In the genomic region with DNA sequence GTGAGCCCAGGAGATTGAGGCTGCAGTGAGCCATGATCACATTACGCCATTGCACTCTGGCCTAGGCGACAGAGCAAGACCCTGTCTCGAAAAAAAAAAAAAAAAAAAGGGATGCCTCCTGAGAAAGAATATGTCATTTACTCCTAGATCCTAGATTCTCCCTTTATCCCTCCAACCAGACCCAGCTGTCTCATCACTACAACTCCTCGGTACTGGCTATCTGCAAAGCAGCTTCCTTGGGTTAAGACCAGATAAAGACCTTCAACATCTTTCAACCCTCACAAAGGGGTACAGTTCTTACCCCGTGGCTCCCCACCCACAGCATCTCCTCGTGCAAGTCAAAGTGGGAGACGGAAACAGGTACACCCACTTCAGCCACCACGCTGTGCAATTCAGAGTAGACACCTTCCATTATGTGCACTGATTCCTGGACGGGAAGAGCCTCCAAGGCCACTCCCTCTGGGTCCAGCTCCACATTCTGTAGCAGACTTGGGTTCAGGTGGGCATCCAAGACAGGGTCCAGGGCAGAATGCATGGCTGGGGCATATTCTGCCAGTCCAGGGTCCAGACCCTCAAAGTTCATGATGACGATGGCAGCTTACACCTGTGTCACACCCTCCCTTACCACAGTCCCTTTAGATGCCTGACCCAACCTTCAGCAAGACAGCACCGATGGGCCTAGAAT, we compare ENCODE assay signal across 9 cellular contexts. TPM values are rescaled to one million over a fixed set of nuclear protein-coding genes. Genes with fewer than 3 reads are reported as not detected.
DNase-seq lines count a peak whose midpoint lies in the region; ATAC-seq and TF ChIP-seq lines count a peak whose summit lies in the region.
"Had no signal": no experiment of that assay in that cellular context is flagged by ENCODE, and none has a peak within 500 bp of the region (broad histone marks: within the 10 kb centered on the region; RNA-seq: fewer than 3 reads in every experiment).

No MANE protein-coding gene starts in this region.

- H3K4me1 Mint-ChIP-seq in nephron, result no peaks in the 10 kb centered on the region

- intact Hi-C loops in colonic mucosa (cut with DNase I), result no loop called here

- H3K4me1 ChIP-seq in colonic mucosa, result peaks cover 3% of the 10 kb centered on the region

- H3K9ac ChIP-seq in colonic mucosa (ENCODE audit: low read depth in 2 of 2, low read length in 2 of 2), result peak overlapping the region; percentile 61 to 88

- DNase-seq in AG10803 (ENCODE audit: low read depth) (no peak), colonic mucosa (no peak), GM03348 (ENCODE audit: low spot score) (no peak), RKO (ENCODE audit: low spot score) (no peak), dedifferentiated amniotic fluid mesenchymal stem cell (ENCODE audit: extremely low spot score) (no peak)

- H3K27me3 ChIP-seq in colonic mucosa, result no peaks in the 10 kb centered on the region

- peaks cover 2% of the 10 kb centered on the region for H3K36me3 Mint-ChIP-seq in nephron (ENCODE audit: low read depth)

- peak overlapping the region; percentile 94 for H3K27ac ChIP-seq in KOPT-K1 (ENCODE audit: low read depth, low read length, poor library complexity, severe bottlenecking)
- H3K27ac ChIP-seq in colonic mucosa, result peak overlapping the region; percentile 91

- H3K9me3 ChIP-seq in KOPT-K1 (ENCODE audit: insufficient read depth, low read length, poor library complexity, severe bottlenecking), result no peaks in the 10 kb centered on the region
- H3K9me3 ChIP-seq in colonic mucosa, result no peaks in the 10 kb centered on the region

- no peak for ATAC-seq in HG03439 (IDR thresholded peaks at IDR 0.05; ENCODE audit: unreplicated experiment)

- H3K4me3 Mint-ChIP-seq in nephron, result peak overlapping the region; percentile 91 to 92 (median 92)

- H3K27me3 Mint-ChIP-seq in nephron (ENCODE audit: low read depth), result no peaks in the 10 kb centered on the region

- peak overlapping the region; percentile 99 for H3K27ac Mint-ChIP-seq in nephron

- H3K36me3 ChIP-seq in KOPT-K1 (ENCODE audit: insufficient read depth, low read length) (peaks cover 10% of the 10 kb centered on the region), colonic mucosa (no peaks in the 10 kb centered on the region)

- H3K4me3 ChIP-seq in AG10803 (ENCODE audit: low read length) (peak overlapping the region; percentile 78), colonic mucosa (peak overlapping the region; percentile 62)

- TF ChIP-seq CTCF in AG10803 (conservative IDR thresholded peaks at IDR 0.05; ENCODE audit: low read length), result no peak
- TF ChIP-seq CTCF in colonic mucosa (IDR thresholded peaks at IDR 0.05), result no peak
- no peak for TF ChIP-seq CTCF in nephron (IDR thresholded peaks at IDR 0.05; ENCODE audit: unreplicated experiment in 3 of 3)

- H3K9me3 Mint-ChIP-seq in nephron, result no peaks in the 10 kb centered on the region

RNA-seq across cellular contexts. Expression of a gene that starts 1.1 kb away (rescaled TPM):
- total RNA-seq in colonic mucosa, result 10 to 100 TPM; 48.1 to 68.0 TPM

RNA-seq across cellular contexts. Expression of a gene that starts 6.0 kb away (rescaled TPM):
- under 1 TPM in 1 of 2 donors, not detected in 1; 0.27 TPM for total RNA-seq in colonic mucosa
- total RNA-seq: left colon had no signal

RNA-seq across cellular contexts. Expression of a gene that starts 16.9 kb away (rescaled TPM):
- total RNA-seq in colonic mucosa, result 100 to 1,000 TPM in 1 of 2 donors, 10 to 100 TPM in 1; 76.8 to 144 TPM

RNA-seq across cellular contexts. Expression of a gene that starts 27.3 kb away (rescaled TPM):
- 10 to 100 TPM; 62.6 to 63.2 TPM for total RNA-seq in colonic mucosa

RNA-seq across cellular contexts. Expression of a gene that starts 30.0 kb away (rescaled TPM):
- total RNA-seq in colonic mucosa, result under 1 TPM in 1 of 2 donors, not detected in 1; 0.15 TPM
- total RNA-seq: left colon had no signal
